ENCODE assay signal across 7 cellular contexts in genomic region chr3:116192464-116192863, GRCh38.
"Had no signal": no experiment of that assay in that cellular context is flagged by ENCODE, and none has a peak within 500 bp of the region (broad histone marks: within the 10 kb centered on the region; RNA-seq: fewer than 3 reads in every experiment).

No MANE protein-coding gene starts in this region.

- H2AFZ ChIP-seq: GM23338 had no signal

- H3K4me3 ChIP-seq: GM23338, HAP-1 had no signal

- H3K4me2 ChIP-seq: GM23338 had no signal

- H3K4me1 ChIP-seq: HAP-1 had no signal

- H3K27ac ChIP-seq: HL-60 had no signal

- DNase-seq: H7, HFFc6, KG1 had no signal

- H3K36me3 ChIP-seq: HAP-1 had no signal

- H3K9me3 ChIP-seq: HAP-1 had no signal

- ATAC-seq: GM23338, HCT116 had no signal
